In genomic region chr7:37916017-37916672, GRCh38 we compare ENCODE assay signal across 8 cellular contexts. TPM values are rescaled to one million over a fixed set of nuclear protein-coding genes. Genes with fewer than 3 reads are reported as not detected.
A peak's percentile ranks its signal among the peaks of the same experiment; 100 is the strongest.
DNase-seq lines count a peak whose midpoint lies in the region; ATAC-seq lines count a peak whose summit lies in the region.

No MANE protein-coding gene starts in this region.

- H3K36me3 Mint-ChIP-seq in naive B cell = no peaks in the 10 kb centered on the region

- ATAC-seq in naive B cell (ENCODE audit: low read depth in 2 of 2) = no peak

- peak; percentile 5 for DNase-seq in MG63
- peak; percentile 52 for DNase-seq in ecto neural progenitor cell (ENCODE audit: low spot score)
- no peak for DNase-seq in naive B cell
- no peak for DNase-seq in DMS153 (lab: John Stamatoyannopoulos, UW)
- DNase-seq in NK-92 treated with Interleukin-12 subunit alpha and Interleukin-12 subunit beta, amount 100 ng/mL, for 24 hours (lab: John Stamatoyannopoulos, UW) = no peak
- DNase-seq in stimulated activated naive CD4-positive, alpha-beta T cell (lab: John Stamatoyannopoulos, UW) = no peak
- DNase-seq in NCI-H2029 treated with DMSO at 0.1 percent for 48 hours (lab: John Stamatoyannopoulos, UW) = no peak

- H3K27me3 Mint-ChIP-seq in naive B cell = peaks cover 57 to 77% (median 66%) of the 10 kb centered on the region in 3 donors

- H3K36me3 ChIP-seq in BLaER1 treated with 17β-estradiol and CSF1 and Interleukin-3, amounts not matched to agents 10 nM and 100 nM = no peaks in the 10 kb centered on the region
- no peaks in the 10 kb centered on the region for H3K36me3 ChIP-seq in MG63

- no peaks in the 10 kb centered on the region for H3K9me3 ChIP-seq in BLaER1 treated with 17β-estradiol and CSF1 and Interleukin-3, amounts not matched to agents 10 nM and 100 nM (replicated peaks in 1 of 11)
- H3K9me3 ChIP-seq in MG63 = no peaks in the 10 kb centered on the region

- peak overlapping the region; percentile 57 to 73 (median 62) for H3K4me3 ChIP-seq in BLaER1 treated with 17β-estradiol and CSF1 and Interleukin-3, amounts not matched to agents 10 nM and 100 nM
- peak overlapping the region; percentile 53 for H3K4me3 ChIP-seq in MG63

- peak overlapping the region; percentile 86 to 99 (median 96) for H3K4me2 ChIP-seq in BLaER1 treated with 17β-estradiol and CSF1 and Interleukin-3, amounts not matched to agents 10 nM and 100 nM

- H3K27ac ChIP-seq in BLaER1 treated with 17β-estradiol and CSF1 and Interleukin-3, amounts not matched to agents 10 nM and 100 nM = no peak overlapping the region

- peak overlapping the region; percentile 7 to 71 (median 47); a peak in 20 of 22 replicates for H3K9ac ChIP-seq in BLaER1 treated with 17β-estradiol and CSF1 and Interleukin-3, amounts not matched to agents 10 nM and 100 nM

- H4K20me1 ChIP-seq in BLaER1 treated with 17β-estradiol and CSF1 and Interleukin-3, amounts not matched to agents 10 nM and 100 nM = peaks cover 0 to 12% (median 0%) of the 10 kb centered on the region in 11 experiments; a peak in 3 of 22 replicates

- peaks cover 16 to 25% (median 23%) of the 10 kb centered on the region in 3 donors for H3K4me1 Mint-ChIP-seq in naive B cell

- peaks cover 22 to 42% (median 32%) of the 10 kb centered on the region in 11 experiments for H3K27me3 ChIP-seq in BLaER1 treated with 17β-estradiol and CSF1 and Interleukin-3, amounts not matched to agents 10 nM and 100 nM
- peaks cover 5% of the 10 kb centered on the region; the same call in 1 of the 2 replicates for H3K27me3 ChIP-seq in MG63

- H3K9me3 Mint-ChIP-seq in naive B cell = no peaks in the 10 kb centered on the region

- peaks cover 21 to 39% (median 27%) of the 10 kb centered on the region in 10 experiments for H3K4me1 ChIP-seq in BLaER1 treated with 17β-estradiol and CSF1 and Interleukin-3, amounts not matched to agents 10 nM and 100 nM

- peak overlapping the region in 7 of 8 donors; percentile 17 to 64 (median 48) for H3K4me3 Mint-ChIP-seq in naive B cell

- peak overlapping the region in 1 of 6 donors; percentile 19 for H3K27ac Mint-ChIP-seq in naive B cell

RNA-seq across cellular contexts. Expression of gene SFRP4, which starts 0.5 kb away (rescaled TPM):
- total RNA-seq in MG63 (2014; rRNA removed; shearing (Covaris generic); ENCODE audit: low replicate concordance) = 13.1 and 16.3 TPM in 2 replicates
- polyA plus RNA-seq in naive B cell (ENCODE audit: low read depth in 6 of 6) = not detected

RNA-seq across cellular contexts. Expression of gene EPDR1, which starts 4.3 kb away (rescaled TPM):
- total RNA-seq in MG63 (2014; rRNA removed; shearing (Covaris generic); ENCODE audit: low replicate concordance) = 18.7 and 24.4 TPM in 2 replicates
- under 1 TPM in 2 of 6 donors, not detected in 4; 0.41 to 0.48 TPM for polyA plus RNA-seq in naive B cell (ENCODE audit: low read depth in 6 of 6)

Comparison
In these comparisons a context has a peak if more than half of its experiments do, and no peak if none do; other contexts are left out.
1. DNase-seq: peak in MG63 (single experiment) and ecto neural progenitor cell (single experiment); none in naive B cell (single experiment), DMS153 (single experiment), NK-92 treated with Interleukin-12 subunit alpha and Interleukin-12 subunit beta, amount 100 ng/mL, for 24 hours (single experiment), stimulated activated naive CD4-positive, alpha-beta T cell (0 of 6) and NCI-H2029 treated with DMSO at 0.1 percent for 48 hours (single experiment).